9 cellular contexts compared by ENCODE assay signal in the genomic region with DNA sequence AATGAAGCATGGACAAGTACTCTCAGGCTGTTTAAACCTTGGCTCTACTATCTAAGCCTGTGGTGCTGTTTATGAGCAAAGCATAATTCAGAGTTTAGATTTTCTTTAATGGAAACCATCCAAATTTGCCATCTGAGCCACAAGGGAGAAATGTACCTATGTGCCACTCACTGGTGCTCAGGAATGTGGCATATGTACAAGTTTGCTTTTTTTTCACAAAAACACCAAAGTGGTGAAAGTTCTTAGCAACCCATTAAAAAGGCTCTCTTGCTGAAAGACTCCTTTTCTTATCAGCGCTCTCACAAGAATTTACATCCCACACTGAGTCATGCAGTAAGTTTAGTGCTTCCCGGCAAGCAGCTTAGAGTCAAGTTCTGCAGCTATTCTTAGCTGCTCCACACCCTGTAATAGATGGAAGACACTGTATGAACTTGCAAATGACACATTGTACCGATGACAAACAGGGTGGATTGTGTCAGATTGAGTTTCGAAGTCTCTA. TPM values are rescaled to one million over a fixed set of nuclear protein-coding genes. Genes with fewer than 3 reads are reported as not detected.
DNase-seq lines count a peak whose midpoint lies in the region; ATAC-seq, FAIRE-seq and TF ChIP-seq lines count a peak whose summit lies in the region.
"Had no signal": no experiment of that assay in that cellular context is flagged by ENCODE, and none has a peak within 500 bp of the region (broad histone marks: within the 10 kb centered on the region; RNA-seq: fewer than 3 reads in every experiment).

No MANE protein-coding gene starts in this region.

- H3K4me2 ChIP-seq in H1 (ENCODE audit: insufficient read depth in 1 of 2, low read depth in 2 of 2, low read length in 2 of 2): no peak overlapping the region

- H2BK120ac ChIP-seq in H1 (replicated peaks; ENCODE audit: low read depth, low read length): no peak overlapping the region

- H3K27ac ChIP-seq in A673 (ENCODE audit: low read depth, low read length, poor library complexity, severe bottlenecking): peak overlapping the region; percentile 1
- H3K27ac ChIP-seq in H1 (ENCODE audit: low read depth, low read length): no peak overlapping the region
- H3K27ac ChIP-seq in mesodermal cell (ENCODE audit: low read depth, low read length, severe bottlenecking): peak overlapping the region; percentile 66

- H3K79me1 ChIP-seq in H1 (ENCODE audit: low read depth, low read length): no peaks in the 10 kb centered on the region

- peaks cover 5% of the 10 kb centered on the region for H3K4me1 Mint-ChIP-seq in glutamatergic neuron (ENCODE audit: low read depth, unreplicated experiment)

- no peak overlapping the region for H2BK5ac ChIP-seq in H1 (ENCODE audit: low read depth, low read length)

- H3K14ac ChIP-seq in H1 (ENCODE audit: insufficient read length): no peak overlapping the region

- H4K20me1 ChIP-seq in H1 (replicated peaks in 1 of 2; ENCODE audit: control insufficient read depth in 1 of 2, insufficient read depth in 2 of 2, low read length in 2 of 2): no peaks in the 10 kb centered on the region

- no TSS peak for BruUV-seq in A673 (replicated peaks; lab: Mats Ljungman, UMichigan)

- no peak overlapping the region for H3K27ac Mint-ChIP-seq in glutamatergic neuron (ENCODE audit: unreplicated experiment)

- no peak for TF ChIP-seq RAD21 in H1 (IDR thresholded peaks at IDR 0.05 in 1 of 2, conservative IDR thresholded peaks at IDR 0.05 in 1 of 2; ENCODE audit: low read depth in 2 of 2, low read length in 2 of 2)

- no peak overlapping the region for H3K4me3 Mint-ChIP-seq in glutamatergic neuron (ENCODE audit: unreplicated experiment)

- H3K9me3 Mint-ChIP-seq in glutamatergic neuron (ENCODE audit: unreplicated experiment): no peaks in the 10 kb centered on the region

- no peak overlapping the region for H3K4ac ChIP-seq in H1 (replicated peaks; ENCODE audit: insufficient read length, low read depth, low read length)

- H3K27me3 Mint-ChIP-seq in glutamatergic neuron (ENCODE audit: unreplicated experiment): no peaks in the 10 kb centered on the region

- H3K36me3 ChIP-seq in A673 (ENCODE audit: insufficient read depth, low read length, poor library complexity, severe bottlenecking) (no peaks in the 10 kb centered on the region), MG63 (no peaks in the 10 kb centered on the region), H1 (ENCODE audit: control insufficient read depth in 2 of 4, insufficient read depth in 4 of 4, low read length in 3 of 4) (no peaks in the 10 kb centered on the region), mesodermal cell (ENCODE audit: control insufficient read depth, insufficient read depth, low read length) (no peaks in the 10 kb centered on the region)

- no peaks in the 10 kb centered on the region for H3K9me3 ChIP-seq in A673 (ENCODE audit: low read depth, low read length, poor library complexity, severe bottlenecking)
- H3K9me3 ChIP-seq in MG63: no peaks in the 10 kb centered on the region
- H3K9me3 ChIP-seq in H1 (ENCODE audit: insufficient read depth in 2 of 2, low read depth in 1 of 2, low read length in 1 of 2): no peaks in the 10 kb centered on the region
- no peaks in the 10 kb centered on the region for H3K9me3 ChIP-seq in mesodermal cell (ENCODE audit: control insufficient read depth, low read length)

- no peak overlapping the region for H3K23ac ChIP-seq in H1 (ENCODE audit: insufficient read length)

- CTCF ChIA-PET in A673 (lab: Charles Lee): no interaction called here
- CTCF ChIA-PET in H1 (lab: Charles Lee; ENCODE audit: partially characterized antibody): interaction anchor here (0.7 to 1.2 kb wide), 3 partner anchors 27 to 962 kb away, joined by 3 to 4 read pairs (median 3); no protein-coding TSS in a partner anchor

- H3K27me3 ChIP-seq in A673 (replicated peaks; ENCODE audit: insufficient read depth, low read depth, low read length, poor library complexity): no peaks in the 10 kb centered on the region
- no peaks in the 10 kb centered on the region for H3K27me3 ChIP-seq in MG63
- no peaks in the 10 kb centered on the region for H3K27me3 ChIP-seq in H1 (replicated peaks in 1 of 4; ENCODE audit: control insufficient read depth in 3 of 4, extremely low read depth in 1 of 4, insufficient read depth in 3 of 4, low read length in 3 of 4)

- DNase-seq in A673 (ENCODE audit: low spot score): peak; percentile 74
- DNase-seq in MG63: peak; percentile 52
- DNase-seq in H1 (ENCODE audit: low read depth in 1 of 2, low spot score in 2 of 2): no peak
- DNase-seq in GM19238 (ENCODE audit: insufficient read length, low spot score): no peak
- no peak for DNase-seq in glutamatergic neuron
- no peak for DNase-seq in activated T-cell treated with anti-CD3 and anti-CD28 coated beads for 4 hours
- DNase-seq: T-helper 2 cell had no signal

- no peak overlapping the region for H4K91ac ChIP-seq in H1 (replicated peaks; ENCODE audit: insufficient read length, low read length)

- no peak overlapping the region for H2AK5ac ChIP-seq in H1 (ENCODE audit: low read depth, low read length)

- H4K5ac ChIP-seq in H1 (ENCODE audit: insufficient read length, low read depth, low read length): no peak overlapping the region

- peaks cover 7% of the 10 kb centered on the region for H3K4me1 ChIP-seq in A673 (ENCODE audit: insufficient read depth, low read length, poor library complexity, severe bottlenecking)
- H3K4me1 ChIP-seq in H1 (replicated peaks in 1 of 4; ENCODE audit: control insufficient read depth in 3 of 4, insufficient read depth in 4 of 4, low read length in 3 of 4): no peaks in the 10 kb centered on the region
- peaks cover 6% of the 10 kb centered on the region for H3K4me1 ChIP-seq in mesodermal cell (ENCODE audit: control insufficient read depth, insufficient read depth, low read length, poor library complexity, severe bottlenecking)

- FAIRE-seq in H1 (lab: Jason Lieb, UNC): peak; percentile 72

- no peak overlapping the region for H2BK12ac ChIP-seq in H1 (ENCODE audit: low read depth, low read length)

- no peak for TF ChIP-seq EP300 in H1 (IDR thresholded peaks at IDR 0.05; ENCODE audit: borderline replicate concordance in 1 of 2, low read depth in 2 of 2, low read length in 2 of 2)

- no peak overlapping the region for H3K9ac ChIP-seq in H1 (replicated peaks in 1 of 4; ENCODE audit: extremely low read depth in 1 of 4, low read depth in 3 of 4, low read length in 3 of 4)

- intact Hi-C loops in A673 (cut with micrococcal nuclease; ENCODE audit: unreplicated experiment): no loop called here

- WGBS in H1 (ENCODE audit: extremely low coverage in 1 of 2, insufficient coverage in 1 of 2, insufficient read length in 1 of 2, insufficient replicate concordance in 2 of 2, low coverage in 1 of 2, low lambda C conversion rate in 2 of 2, missing lambda C conversion rate in 1 of 2), 2 experiments: 82% methylated on average over 4 of the region's 4 CpGs; no CpG with 5 or more reads in 1 of the 2 experiments
- WGBS in mesodermal cell (ENCODE audit: insufficient coverage in 2 of 2), 2 experiments: 29 to 31% methylated on average over 2 to 3 of the region's 4 CpGs

- POLR2A ChIA-PET in A673 (lab: Charles Lee; ENCODE audit: low non-redundant PET) (no interaction called here), H1 (lab: Charles Lee; ENCODE audit: partially characterized antibody) (no interaction called here)

- no peak overlapping the region for H3K56ac ChIP-seq in H1 (replicated peaks; ENCODE audit: insufficient read length, low read depth, low read length)

- H2BK15ac ChIP-seq in H1 (ENCODE audit: low read length): no peak overlapping the region

- no peak overlapping the region for H4K8ac ChIP-seq in H1 (ENCODE audit: extremely low read depth, insufficient read depth, low read length)

- no peak for TF ChIP-seq POLR2A in H1 (IDR thresholded peaks at IDR 0.05; ENCODE audit: control extremely low read depth in 1 of 2, low read depth in 2 of 2, low read length in 2 of 2)

- ATAC-seq in HG03378 (IDR thresholded peaks at IDR 0.05; ENCODE audit: unreplicated experiment): no peak

- H3K23me2 ChIP-seq in H1 (ENCODE audit: low read depth, low read length): no peaks in the 10 kb centered on the region

- TF ChIP-seq CTCF in A673 (conservative IDR thresholded peaks at IDR 0.05; ENCODE audit: low read depth, low read length) (no peak), H1 (IDR thresholded peaks at IDR 0.05; ENCODE audit: control extremely low read depth in 1 of 3, insufficient read depth in 1 of 3, low read depth in 1 of 3, low read length in 3 of 3) (no peak), glutamatergic neuron (IDR thresholded peaks at IDR 0.05; ENCODE audit: partially characterized antibody, unreplicated experiment) (no peak)

- H3K4me3 ChIP-seq in A673 (ENCODE audit: low read depth, low read length, poor library complexity, severe bottlenecking) (peak overlapping the region; percentile 8), MG63 (peak overlapping the region; percentile 17), H1 (ENCODE audit: extremely low read depth in 1 of 4, insufficient read depth in 2 of 4, low read depth in 3 of 4, low read length in 4 of 4) (no peak overlapping the region), mesodermal cell (ENCODE audit: extremely low read depth, insufficient read depth, low read length, poor library complexity, severe bottlenecking) (no peak overlapping the region)

- no peaks in the 10 kb centered on the region for H3K79me2 ChIP-seq in H1 (ENCODE audit: control insufficient read depth in 1 of 2, insufficient read depth in 2 of 2, low read length in 2 of 2)

- H3K18ac ChIP-seq in H1 (ENCODE audit: extremely low read depth, low read length): no peak overlapping the region

- no peak overlapping the region for H2BK20ac ChIP-seq in H1 (ENCODE audit: low read length)

- no peaks in the 10 kb centered on the region for H3K36me3 Mint-ChIP-seq in glutamatergic neuron (ENCODE audit: unreplicated experiment)

- no peak overlapping the region for H2AFZ ChIP-seq in H1 (ENCODE audit: low read length)

TF ChIP-seq in H1, 55 proteins besides CTCF, POLR2A, EP300 and RAD21 (continues in another document):
- no peak for TF ChIP-seq TAF1 (IDR thresholded peaks at IDR 0.05; ENCODE audit: low read depth, low read length)
- TF ChIP-seq KDM1A (IDR thresholded peaks at IDR 0.05; ENCODE audit: borderline replicate concordance, low read length): no peak
- no peak for TF ChIP-seq ASH2L (IDR thresholded peaks at IDR 0.05; ENCODE audit: low read length)

RNA-seq across cellular contexts. Expression of gene MLIP, which starts 57.3 kb away (rescaled TPM):
- total RNA-seq in A673 (2021): 0.58 and 0.74 TPM in 2 replicates
- not detected in 2 replicates for total RNA-seq in MG63 (2014; rRNA removed; shearing (Covaris generic); ENCODE audit: low replicate concordance)
- not detected in 2 replicates for total RNA-seq in H1 (2021; fragmentation: NEBNext Ultra II Directional; extraction: Animal tissue kit (Norgen Biotek cat#: 25700))
- not detected in 2 replicates for polyA plus RNA-seq in H1 (2011; rRNA removed)
- not detected for polyA plus RNA-seq in H1 (2011; cell fraction: cytosol; rRNA removed)
- not detected for polyA plus RNA-seq in H1 (2011; cell fraction: nucleus; rRNA removed)
- not detected in 4 replicates for polyA plus RNA-seq in H1 (2012, experiment 1 of 2)
- polyA plus RNA-seq in H1 (2012, experiment 2 of 2): not detected
- polyA plus RNA-seq in H1 (2013, experiment 1 of 2): not detected
- polyA plus RNA-seq in H1 (2013, experiment 2 of 2): not detected
- polyA minus RNA-seq in H1 (2011; rRNA and poly(A)+ RNA removed): 1.8 TPM in 1 of 2 replicates, not detected in the other
- polyA minus RNA-seq in H1 (2011; cell fraction: cytosol; rRNA and poly(A)+ RNA removed): not detected
- polyA minus RNA-seq in H1 (2011; cell fraction: nucleus; rRNA and poly(A)+ RNA removed): not detected
- polyA plus RNA-seq in mesodermal cell (2013, experiment 1 of 2): not detected
- polyA plus RNA-seq in mesodermal cell (2013, experiment 2 of 2): not detected
- total RNA-seq in glutamatergic neuron (ENCODE audit: unreplicated experiment): 0.44 TPM

Comparison
In these comparisons a context has a peak if more than half of its experiments do, and no peak if none do; other contexts are left out.
1. DNase-seq: peak in A673 (single experiment) and MG63 (single experiment); none in H1 (0 of 2), GM19238 (single experiment), glutamatergic neuron (single experiment) and activated T-cell treated with anti-CD3 and anti-CD28 coated beads for 4 hours (single experiment).
2. H3K4me3 ChIP-seq: peak in A673 (single experiment) and MG63 (single experiment); none in H1 (0 of 4) and mesodermal cell (single experiment).